24 cellular contexts compared by ENCODE assay signal in the genomic region with DNA sequence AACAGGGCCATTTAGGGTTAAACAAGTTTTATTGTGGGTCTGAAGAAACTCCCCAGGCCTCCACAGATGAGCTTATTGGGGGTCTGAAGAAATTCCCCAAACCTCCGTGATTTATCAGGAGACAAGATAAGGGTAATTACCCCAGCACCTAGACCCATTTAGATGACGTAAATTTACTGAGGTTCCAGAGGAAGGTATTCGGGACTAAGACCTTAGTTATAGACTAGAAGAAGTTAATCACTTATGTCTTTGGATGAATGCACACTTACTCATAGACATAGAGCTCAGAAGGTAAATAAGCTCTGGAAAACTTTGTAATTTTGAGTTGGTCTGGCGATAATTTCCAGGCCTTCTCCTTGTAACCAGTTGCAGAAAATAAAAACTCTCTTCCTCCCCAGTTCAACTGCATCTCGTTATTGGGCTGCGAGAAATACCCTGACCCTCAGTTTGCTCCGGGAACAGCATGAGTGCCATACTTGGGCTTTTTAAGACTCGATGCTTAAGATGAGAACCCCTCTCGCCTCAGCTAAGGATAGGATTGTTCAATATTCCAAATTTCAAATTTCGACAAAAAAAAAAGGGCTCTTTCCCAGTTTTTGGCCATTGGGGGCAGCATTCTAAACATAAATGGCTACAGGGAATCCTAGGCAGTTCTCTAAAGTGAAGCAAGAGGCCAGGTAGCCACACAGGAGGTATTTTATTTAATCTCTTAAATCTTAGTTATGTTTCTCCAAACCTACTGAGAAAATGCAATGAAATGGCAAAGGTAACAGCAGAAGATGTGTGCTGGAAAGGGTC.
DNase-seq lines count a peak whose midpoint lies in the region; ATAC-seq, FAIRE-seq and TF ChIP-seq lines count a peak whose summit lies in the region.
"Had no signal": no experiment of that assay in that cellular context is flagged by ENCODE, and none has a peak within 500 bp of the region (broad histone marks: within the 10 kb centered on the region; RNA-seq: fewer than 3 reads in every experiment).

No MANE protein-coding gene starts in this region.

- H3K9me2 ChIP-seq in SK-N-SH = no peaks in the 10 kb centered on the region

- H3K4me1 ChIP-seq in SK-N-SH (ENCODE audit: control insufficient read depth in 1 of 2, insufficient read depth in 2 of 2, low read depth in 1 of 2, low read length in 1 of 2) (no peaks in the 10 kb centered on the region; a peak in 1 of 4 replicates), astrocyte (ENCODE audit: insufficient read depth, low read length) (no peaks in the 10 kb centered on the region)
- H3K4me1 ChIP-seq: right atrium auricular region, testis had no signal

- no peaks in the 10 kb centered on the region for H3K36me3 Mint-ChIP-seq in astrocyte (ENCODE audit: low read depth, unreplicated experiment)
- H3K36me3 Mint-ChIP-seq: mesothelial cell of epicardium; stimulated activated effector memory CD8-positive, alpha-beta T cell treated with anti-CD3 and anti-CD28 coated beads, Interleukin-12 subunit alpha, Interleukin-12 subunit beta, amount 100 ng/mL, for 72 hours had no signal

- no peak overlapping the region for H3K4me2 ChIP-seq in SK-N-SH
- H3K4me2 ChIP-seq in astrocyte (ENCODE audit: low read length) = no peak overlapping the region

- H3K4me1 Mint-ChIP-seq in astrocyte (ENCODE audit: low read depth, unreplicated experiment) = peaks cover 4% of the 10 kb centered on the region
- H3K4me1 Mint-ChIP-seq: activated naive CD8-positive, alpha-beta T cell treated with anti-CD3 and anti-CD28 coated beads, Interleukin-2, amount 50 U/mL, for 24 hours; central memory CD8-positive, alpha-beta T cell; IgD-negative memory B cell; mesothelial cell of epicardium had no signal

- H3K9me3 ChIP-seq in SK-N-SH (no peaks in the 10 kb centered on the region), astrocyte (ENCODE audit: insufficient read depth, low read depth, low read length) (no peaks in the 10 kb centered on the region)
- H3K9me3 ChIP-seq: testis had no signal

- H3K79me2 ChIP-seq in SK-N-SH (ENCODE audit: insufficient read depth) (no peaks in the 10 kb centered on the region), astrocyte (ENCODE audit: insufficient read depth, low read length) (no peaks in the 10 kb centered on the region)

- no peak overlapping the region for H3K4me3 Mint-ChIP-seq in astrocyte (ENCODE audit: unreplicated experiment)
- H3K4me3 Mint-ChIP-seq: activated naive CD8-positive, alpha-beta T cell treated with anti-CD3 and anti-CD28 coated beads, Interleukin-2, amount 50 U/mL, for 24 hours; CD4-positive, alpha-beta T cell; central memory CD8-positive, alpha-beta T cell; IgD-negative memory B cell; mesothelial cell of epicardium; stimulated activated effector memory CD8-positive, alpha-beta T cell treated with anti-CD3 and anti-CD28 coated beads, Interleukin-12 subunit alpha, Interleukin-12 subunit beta, amount 100 ng/mL, for 72 hours had no signal

- no peak overlapping the region for H2AFZ ChIP-seq in SK-N-SH (ENCODE audit: low read depth)
- no peak overlapping the region for H2AFZ ChIP-seq in astrocyte (ENCODE audit: low read depth, low read length)

- FAIRE-seq in astrocyte (lab: Jason Lieb, UNC) (peak; percentile 60), GM12892 (lab: Jason Lieb, UNC) (no peak)
- FAIRE-seq: GM18507 had no signal

- H3K4me3 ChIP-seq in SK-N-SH (ENCODE audit: low read depth in 2 of 2, low read length in 1 of 2) = no peak overlapping the region
- H3K4me3 ChIP-seq in astrocyte (ENCODE audit: insufficient read depth, low read depth, low read length) = no peak overlapping the region
- no peak overlapping the region for H3K4me3 ChIP-seq in foreskin fibroblast (ENCODE audit: low read depth in 1 of 2, low read length in 2 of 2)
- no peak overlapping the region for H3K4me3 ChIP-seq in retinal pigment epithelial cell (ENCODE audit: low read length)
- H3K4me3 ChIP-seq: right atrium auricular region had no signal

- no peaks in the 10 kb centered on the region for H3K36me3 ChIP-seq in SK-N-SH (replicated peaks in 1 of 2; ENCODE audit: control insufficient read depth in 1 of 2, insufficient read depth in 2 of 2, low read length in 1 of 2)
- no peaks in the 10 kb centered on the region for H3K36me3 ChIP-seq in astrocyte (ENCODE audit: insufficient read depth, low read length)
- H3K36me3 ChIP-seq: right atrium auricular region had no signal

- H4K20me1 ChIP-seq in SK-N-SH (ENCODE audit: insufficient read depth) (no peaks in the 10 kb centered on the region), astrocyte (ENCODE audit: insufficient read depth, low read length) (no peaks in the 10 kb centered on the region)

- WGBS in SK-N-SH (ENCODE audit: low lambda C conversion rate) = 60% methylated on average over 10 of the region's 10 CpGs

- CTCF ChIA-PET in SK-N-SH (lab: Yijun Ruan, JAX) = interaction anchor here (0.7 to 1.1 kb wide), 4 partner anchors 16 to 54 kb away, joined by 3 to 4 read pairs (median 3); no protein-coding TSS in a partner anchor

- H3F3A ChIP-seq in SK-N-SH (replicated peaks; ENCODE audit: insufficient read depth) = peaks cover 8% of the 10 kb centered on the region

- POLR2A ChIA-PET in SK-N-SH (lab: Yijun Ruan, JAX) = no interaction called here

- H3K27ac Mint-ChIP-seq in astrocyte (ENCODE audit: unreplicated experiment) = no peak overlapping the region
- H3K27ac Mint-ChIP-seq: activated naive CD8-positive, alpha-beta T cell treated with anti-CD3 and anti-CD28 coated beads, Interleukin-2, amount 50 U/mL, for 24 hours; activated T-helper 2 cell treated with anti-CD3 and anti-CD28 coated beads, Interferon-gamma antibody, Interleukin-2, Interleukin-4, amounts not matched to agents 10 μg/mL and 5 μg/mL and 100 μg/mL, durations not matched to agents 14 hours and 24 hours and 36 hours; CD4-positive, alpha-beta T cell; IgD-negative memory B cell; mesothelial cell of epicardium; stimulated activated effector memory CD8-positive, alpha-beta T cell treated with anti-CD3 and anti-CD28 coated beads, Interleukin-12 subunit alpha, Interleukin-12 subunit beta, amount 100 ng/mL, for 72 hours had no signal

- H3K27me3 ChIP-seq in SK-N-SH (ENCODE audit: insufficient read depth) (no peaks in the 10 kb centered on the region), astrocyte (ENCODE audit: insufficient read depth, low read length) (no peaks in the 10 kb centered on the region)
- H3K27me3 ChIP-seq: right atrium auricular region, testis had no signal

- peaks cover 13% of the 10 kb centered on the region for H3K27me3 Mint-ChIP-seq in astrocyte (ENCODE audit: low read depth, unreplicated experiment)

- H3K9me3 Mint-ChIP-seq in astrocyte (ENCODE audit: unreplicated experiment) = peaks cover 4% of the 10 kb centered on the region
- H3K9me3 Mint-ChIP-seq: activated naive CD8-positive, alpha-beta T cell treated with anti-CD3 and anti-CD28 coated beads, Interleukin-2, amount 50 U/mL, for 24 hours; activated T-helper 2 cell treated with anti-CD3 and anti-CD28 coated beads, Interferon-gamma antibody, Interleukin-2, Interleukin-4, amounts not matched to agents 10 μg/mL and 5 μg/mL and 100 μg/mL, durations not matched to agents 14 hours and 24 hours and 36 hours; mesothelial cell of epicardium; stimulated activated effector memory CD8-positive, alpha-beta T cell treated with anti-CD3 and anti-CD28 coated beads, Interleukin-12 subunit alpha, Interleukin-12 subunit beta, amount 100 ng/mL, for 72 hours had no signal

- no peak overlapping the region for H3K27ac ChIP-seq in SK-N-SH (ENCODE audit: low read depth in 2 of 2, low read length in 1 of 2)
- H3K27ac ChIP-seq in astrocyte (ENCODE audit: low read depth, low read length) = no peak overlapping the region
- H3K27ac ChIP-seq: right atrium auricular region, testis had no signal

- no peak for DNase-seq in SK-N-SH
- DNase-seq in astrocyte (ENCODE audit: low read depth) = peak; percentile 66
- DNase-seq in foreskin fibroblast = no peak
- DNase-seq in retinal pigment epithelial cell (ENCODE audit: low read depth) = no peak
- no peak for DNase-seq in GM12892 (ENCODE audit: insufficient read length)
- DNase-seq in T-helper 9 cell = no peak
- DNase-seq in D341Med (ENCODE audit: low spot score) = no peak
- DNase-seq: 8988T; activated naive CD8-positive, alpha-beta T cell treated with anti-CD3 and anti-CD28 coated beads, Interleukin-2, amount 50 U/mL, for 24 hours; CD4-positive, alpha-beta T cell; effector memory CD4-positive, alpha-beta T cell; hippocampal formation; MV-4-11; PC-3; T1000; testis had no signal

- no peak for TF ChIP-seq POLR2A in GM12892 (IDR thresholded peaks at IDR 0.05; ENCODE audit: low read depth, low read length)

- ATAC-seq in SK-N-SH treated with all-trans-retinoic acid at 6 μM for 48 hours = no peak
- ATAC-seq: activated naive CD8-positive, alpha-beta T cell treated with anti-CD3 and anti-CD28 coated beads, Interleukin-2, amount 50 U/mL, for 24 hours; PC-3; stimulated activated effector memory CD8-positive, alpha-beta T cell treated with anti-CD3 and anti-CD28 coated beads, Interleukin-12 subunit alpha, Interleukin-12 subunit beta, amount 100 ng/mL, for 72 hours had no signal

- H3K9ac ChIP-seq in SK-N-SH = no peak overlapping the region
- H3K9ac ChIP-seq in astrocyte (ENCODE audit: low read length) = no peak overlapping the region

- TF ChIP-seq RAD21 in SK-N-SH (IDR thresholded peaks at IDR 0.05; ENCODE audit: low read length) = no peak

- no peak for TF ChIP-seq EP300 in SK-N-SH (IDR thresholded peaks at IDR 0.05; ENCODE audit: borderline replicate concordance in 1 of 2, low read depth in 1 of 2, low read length in 1 of 2)

- TF ChIP-seq CTCF in SK-N-SH (IDR thresholded peaks at IDR 0.05) (peak; percentile 44), astrocyte (IDR thresholded peaks at IDR 0.05; ENCODE audit: insufficient read depth, low read depth, low read length) (peak; percentile 28), foreskin fibroblast (IDR thresholded peaks at IDR 0.05; ENCODE audit: low read depth, low read length) (peak; percentile 32), retinal pigment epithelial cell (conservative IDR thresholded peaks at IDR 0.05; ENCODE audit: low read depth, low read length) (peak; percentile 26)

TF ChIP-seq in SK-N-SH, 30 proteins besides CTCF, POLR2A, EP300 and RAD21:
- no peak for TF ChIP-seq SIN3A (IDR thresholded peaks at IDR 0.05; ENCODE audit: borderline replicate concordance, low read depth, low read length)

TF ChIP-seq in SK-N-SH treated with all-trans-retinoic acid at 6 μM for 48 hours, 23 proteins besides CTCF, POLR2A, EP300 and RAD21:
- no peak for TF ChIP-seq ZNF8 (CRISPR knock-in tag; IDR thresholded peaks at IDR 0.05)
- TF ChIP-seq RARB (CRISPR knock-in tag; IDR thresholded peaks at IDR 0.05) = no peak
- TF ChIP-seq ISL1 (CRISPR knock-in tag; IDR thresholded peaks at IDR 0.05) = no peak
- no peak for TF ChIP-seq TOX (CRISPR knock-in tag; IDR thresholded peaks at IDR 0.05; ENCODE audit: borderline replicate concordance)
- TF ChIP-seq TCF4 (CRISPR knock-in tag; IDR thresholded peaks at IDR 0.05; ENCODE audit: borderline replicate concordance) = no peak
